ENCODE assay signal across 16 cellular contexts in genomic region chr3:157958471-157958870, GRCh38.
DNase-seq lines count a peak whose midpoint lies in the region; ATAC-seq and TF ChIP-seq lines count a peak whose summit lies in the region.
"Had no signal": no experiment of that assay in that cellular context is flagged by ENCODE, and none has a peak within 500 bp of the region (broad histone marks: within the 10 kb centered on the region; RNA-seq: fewer than 3 reads in every experiment).

No MANE protein-coding gene starts in this region.

- TF ChIP-seq CTCF in endodermal cell (conservative IDR thresholded peaks at IDR 0.05): no peak

- H3K9me3 Mint-ChIP-seq in endodermal cell: no peaks in the 10 kb centered on the region

- no peaks in the 10 kb centered on the region for H3K9me3 ChIP-seq in endodermal cell (ENCODE audit: control insufficient read depth, low read length)
- H3K9me3 ChIP-seq in neuronal stem cell (replicated peaks in 1 of 2; ENCODE audit: control insufficient read depth in 2 of 2, insufficient read depth in 1 of 2, low read depth in 1 of 2, low read length in 2 of 2): no peaks in the 10 kb centered on the region

- DNase-seq in H7 (peak; percentile 11), NCI-H69 (lab: John Stamatoyannopoulos, UW) (peak; percentile 65), endodermal cell (peak; percentile 57), neuronal stem cell (ENCODE audit: low spot score) (no peak), foreskin melanocyte (no peak)
- DNase-seq in stimulated activated CD4-positive, alpha-beta T cell treated with anti-CD3 and anti-CD28 coated beads, Interleukin-4, amount 100 ng/mL, for 4 hours: no peak
- DNase-seq: CD8-positive, alpha-beta memory T cell; DMS 273 treated with DMSO at 0.1 percent for 48 hours; IMR-90; Kasumi-1; NCI-H1436; NCI-H2081 treated with DMSO at 0.1 percent for 48 hours; NCI-H524 treated with DMSO at 0.1 percent for 48 hours; SIG-M5; SW 1271 had no signal

- H3K23ac ChIP-seq in neuronal stem cell (ENCODE audit: low read depth, low read length, poor library complexity): no peak overlapping the region

- H3K27me3 ChIP-seq in H7 (ENCODE audit: control insufficient read depth, insufficient read depth, low read length) (no peaks in the 10 kb centered on the region), endodermal cell (ENCODE audit: control insufficient read depth, insufficient read depth, low read length, poor library complexity, severe bottlenecking) (no peaks in the 10 kb centered on the region), neuronal stem cell (ENCODE audit: control insufficient read depth in 3 of 3, insufficient read depth in 3 of 3, low read depth in 1 of 3, low read length in 3 of 3) (no peaks in the 10 kb centered on the region)

- H2BK5ac ChIP-seq in neuronal stem cell (ENCODE audit: low read length): no peak overlapping the region

- H3K79me1 ChIP-seq in neuronal stem cell (ENCODE audit: low read depth, low read length): no peaks in the 10 kb centered on the region

- no peak overlapping the region for H3K4me3 Mint-ChIP-seq in endodermal cell
- H3K4me3 Mint-ChIP-seq: CD8-positive, alpha-beta memory T cell had no signal

- H3K14ac ChIP-seq in neuronal stem cell (ENCODE audit: low read length): no peak overlapping the region

- 57 to 59% methylated on average over 10 of the region's 10 CpGs for WGBS in endodermal cell (ENCODE audit: insufficient coverage in 1 of 2, insufficient read length in 1 of 2), 2 experiments
- WGBS in neuronal stem cell (ENCODE audit: extremely low coverage in 2 of 2, insufficient read length in 2 of 2, insufficient replicate concordance in 1 of 2), 2 donors: no CpG with 5 or more reads among the region's 10 CpGs

- H3K4me1 Mint-ChIP-seq in endodermal cell: peaks cover 5% of the 10 kb centered on the region
- H3K4me1 Mint-ChIP-seq: CD8-positive, alpha-beta memory T cell had no signal

- H3K4ac ChIP-seq in neuronal stem cell (ENCODE audit: low read length): no peak overlapping the region

- no peak overlapping the region for H2BK12ac ChIP-seq in neuronal stem cell (ENCODE audit: low read length)

- H4K8ac ChIP-seq in neuronal stem cell (ENCODE audit: low read depth, low read length): no peak overlapping the region

- H3K36me3 ChIP-seq in H7 (replicated peaks; ENCODE audit: control insufficient read depth, insufficient read depth, low read length) (no peaks in the 10 kb centered on the region), endodermal cell (ENCODE audit: control insufficient read depth, insufficient read depth, low read length) (no peaks in the 10 kb centered on the region), neuronal stem cell (replicated peaks in 1 of 2; ENCODE audit: control insufficient read depth in 2 of 2, insufficient read depth in 2 of 2, low read length in 2 of 2) (no peaks in the 10 kb centered on the region)

- H3K27ac ChIP-seq in endodermal cell (ENCODE audit: low read depth, low read length) (no peak overlapping the region), neuronal stem cell (replicated peaks; ENCODE audit: low read length) (no peak overlapping the region)

- no peak overlapping the region for H4K91ac ChIP-seq in neuronal stem cell (ENCODE audit: low read depth, low read length, poor library complexity)

- H2BK120ac ChIP-seq in neuronal stem cell (ENCODE audit: low read depth, low read length): no peak overlapping the region

- no peaks in the 10 kb centered on the region for H3K4me1 ChIP-seq in endodermal cell (ENCODE audit: control insufficient read depth, insufficient read depth, low read length)
- no peaks in the 10 kb centered on the region for H3K4me1 ChIP-seq in neuronal stem cell (ENCODE audit: control insufficient read depth in 2 of 2, insufficient read depth in 1 of 2, low read depth in 1 of 2, low read length in 2 of 2)

- peaks cover 7% of the 10 kb centered on the region for H3K27me3 Mint-ChIP-seq in endodermal cell (ENCODE audit: insufficient read depth)

- H3K4me3 ChIP-seq in H7 (ENCODE audit: insufficient read depth, low read depth, low read length): no peak overlapping the region
- no peak overlapping the region for H3K4me3 ChIP-seq in endodermal cell (ENCODE audit: low read length)
- no peak overlapping the region for H3K4me3 ChIP-seq in neuronal stem cell (ENCODE audit: low read length in 2 of 2)

- H3K36me3 Mint-ChIP-seq in endodermal cell (ENCODE audit: low read depth): no peaks in the 10 kb centered on the region
- H3K36me3 Mint-ChIP-seq: CD8-positive, alpha-beta memory T cell had no signal

- H3K9ac ChIP-seq in endodermal cell (ENCODE audit: extremely low read depth, low read length, poor library complexity, severe bottlenecking) (no peak overlapping the region), neuronal stem cell (ENCODE audit: low read depth, low read length, poor library complexity) (no peak overlapping the region)

- H2AK5ac ChIP-seq in neuronal stem cell (ENCODE audit: low read depth, low read length): no peak overlapping the region

- H3K18ac ChIP-seq in neuronal stem cell (ENCODE audit: low read length): no peak overlapping the region

- H2AFZ ChIP-seq in neuronal stem cell (ENCODE audit: low read length): peak overlapping the region; percentile 5

- H3K27ac Mint-ChIP-seq in endodermal cell: no peak overlapping the region
- H3K27ac Mint-ChIP-seq: CD8-positive, alpha-beta memory T cell had no signal

- ATAC-seq in HG02870 (IDR thresholded peaks at IDR 0.05; ENCODE audit: unreplicated experiment): no peak

- H3K4me2 ChIP-seq in neuronal stem cell (ENCODE audit: insufficient read depth, low read length, poor library complexity, severe bottlenecking): no peak overlapping the region

- H2BK15ac ChIP-seq in neuronal stem cell (ENCODE audit: low read length): no peak overlapping the region

Comparison
In these comparisons a context has a peak if more than half of its experiments do, and no peak if none do; other contexts are left out.
1. DNase-seq: peak in H7 (single experiment), NCI-H69 (single experiment) and endodermal cell (single experiment); none in neuronal stem cell (single experiment), foreskin melanocyte (single experiment) and stimulated activated CD4-positive, alpha-beta T cell treated with anti-CD3 and anti-CD28 coated beads, Interleukin-4, amount 100 ng/mL, for 4 hours (0 of 2).